2 cellular contexts compared by ENCODE assay signal in the genomic region with DNA sequence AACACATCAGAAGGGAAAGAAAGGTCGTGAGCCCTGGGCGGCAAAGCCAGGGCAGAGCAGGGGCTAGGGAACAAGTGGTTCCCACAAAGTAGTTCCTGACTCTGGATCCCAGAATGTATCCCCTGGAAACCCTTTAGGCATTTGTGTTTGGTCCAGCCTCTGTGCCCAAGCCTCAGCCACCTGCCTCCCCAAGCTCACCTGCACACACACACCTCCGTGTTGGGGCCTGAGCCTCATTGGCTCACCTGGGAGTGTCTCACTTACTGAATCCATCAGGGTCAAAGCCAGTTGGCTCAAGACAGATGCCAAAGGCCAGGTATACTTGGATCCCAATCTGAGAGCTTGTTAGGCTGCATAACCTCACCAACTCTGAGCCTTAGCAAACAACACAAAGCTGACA. TPM values are rescaled to one million over a fixed set of nuclear protein-coding genes. Genes with fewer than 3 reads are reported as not detected.
"Had no signal": no experiment of that assay in that cellular context is flagged by ENCODE, and none has a peak within 500 bp of the region (broad histone marks: within the 10 kb centered on the region; RNA-seq: fewer than 3 reads in every experiment).

No MANE protein-coding gene starts in this region.

RNA-seq across cellular contexts. Expression of gene KCNJ18, which starts 54.1 kb away (rescaled TPM):
- total RNA-seq: G401, GM12878 had no signal
- polyA plus RNA-seq: GM12878 had no signal
